15 cellular contexts compared by ENCODE assay signal in the genomic region with DNA sequence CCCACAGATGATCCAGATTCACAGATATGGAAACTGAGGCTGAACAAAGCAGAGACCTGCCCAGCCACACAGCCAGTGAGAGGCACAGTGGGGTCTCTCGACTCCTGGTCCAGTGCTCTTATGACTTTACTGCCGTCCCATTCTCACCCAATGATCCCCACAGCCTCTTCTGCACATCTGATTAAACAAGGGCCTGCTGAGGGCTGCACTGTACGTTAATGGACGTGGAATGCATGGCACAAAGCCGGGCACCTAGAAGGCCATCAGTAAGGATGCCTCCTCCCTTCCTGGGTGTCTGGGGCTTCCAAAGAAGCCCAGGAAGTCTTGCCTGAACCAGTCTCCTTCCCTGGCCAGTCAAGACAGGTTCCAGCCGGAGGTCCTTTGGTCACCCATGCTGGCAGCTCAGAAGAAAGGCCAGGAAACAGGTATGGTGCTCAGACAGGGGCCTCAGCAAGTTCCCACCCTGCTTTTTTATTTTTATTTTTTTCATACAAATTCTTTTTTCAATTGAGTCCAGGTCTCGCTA. TPM values are rescaled to one million over a fixed set of nuclear protein-coding genes. Genes with fewer than 3 reads are reported as not detected.
DNase-seq lines count a peak whose midpoint lies in the region; ATAC-seq, FAIRE-seq and TF ChIP-seq lines count a peak whose summit lies in the region.
"Had no signal": no experiment of that assay in that cellular context is flagged by ENCODE, and none has a peak within 500 bp of the region (broad histone marks: within the 10 kb centered on the region; RNA-seq: fewer than 3 reads in every experiment).

No MANE protein-coding gene starts in this region.

- peak overlapping the region; percentile 29 for H3K27ac ChIP-seq in neutrophil

- DNase-seq in GM12864 (ENCODE audit: low read depth) = no peak
- DNase-seq in activated B cell treated with CpG ODN at 0.5 μM for 24 hours = no peak
- no peak for DNase-seq in activated naive CD4-positive, alpha-beta T cell (lab: John Stamatoyannopoulos, UW)
- no peak for DNase-seq in SKM-1 (lab: John Stamatoyannopoulos, UW; ENCODE audit: unreplicated experiment)
- DNase-seq in GM12891 (ENCODE audit: insufficient read length, low spot score) = no peak
- DNase-seq: activated CD4-positive, alpha-beta memory T cell treated with anti-CD3 and anti-CD28 coated beads, Interleukin-2, amount 10 ng/mL, durations not matched to agents 7 days and 5 days; activated naive CD4-positive, alpha-beta T cell treated with anti-CD3 and anti-CD28 coated beads, Interleukin-2, amount 10 ng/mL, durations not matched to agents 7 days and 5 days; dermis blood vessel endothelial cell; H7; NCI-H1930; upper lobe of left lung had no signal

- intact Hi-C loops in activated B cell treated with CpG ODN at 0.5 μM for 24 hours (cut with micrococcal nuclease) = loop anchor here (2.0 to 5.0 kb wide), 4 partner anchors 15 to 831 kb away; a partner anchor contains a TSS

- CTCF ChIA-PET in activated B cell treated with CpG ODN at 0.5 μM for 24 hours (lab: Charles Lee) = interaction anchor here (1.6 to 4.7 kb wide), 3 partner anchors 8 to 26 kb away, joined by 10 to 196 read pairs (median 29); no protein-coding TSS in a partner anchor

- TF ChIP-seq POLR2A in GM12891 (IDR thresholded peaks at IDR 0.05; ENCODE audit: low read depth, low read length) = no peak

- H3K4me1 ChIP-seq in neutrophil (ENCODE audit: control insufficient read depth in 1 of 2, insufficient read depth in 1 of 2, low read depth in 1 of 2, low read length in 1 of 2) = peaks cover 57 to 66% of the 10 kb centered on the region in 2 experiments

- no peaks in the 10 kb centered on the region for H3K9me3 Mint-ChIP-seq in activated B cell treated with CpG ODN at 0.5 μM for 24 hours
- H3K9me3 Mint-ChIP-seq: activated CD4-positive, alpha-beta memory T cell treated with anti-CD3 and anti-CD28 coated beads, Interleukin-2, amount 10 ng/mL, durations not matched to agents 7 days and 5 days; activated naive CD4-positive, alpha-beta T cell treated with anti-CD3 and anti-CD28 coated beads, Interleukin-2, amount 10 ng/mL, durations not matched to agents 7 days and 5 days had no signal

- H3K9me3 ChIP-seq in neutrophil = no peaks in the 10 kb centered on the region
- H3K9me3 ChIP-seq: upper lobe of left lung had no signal

- H3K4me3 Mint-ChIP-seq in activated B cell treated with CpG ODN at 0.5 μM for 24 hours = peak overlapping the region; percentile 88
- H3K4me3 Mint-ChIP-seq: activated naive CD4-positive, alpha-beta T cell treated with anti-CD3 and anti-CD28 coated beads, Interleukin-2, amount 10 ng/mL, durations not matched to agents 7 days and 5 days had no signal

- H3K36me3 ChIP-seq in neutrophil = peaks cover 19% of the 10 kb centered on the region

- TF ChIP-seq CTCF in GM12864 (IDR thresholded peaks at IDR 0.05; ENCODE audit: low read depth, low read length, missing control alignments) (no peak), activated B cell treated with CpG ODN at 0.5 μM for 24 hours (IDR thresholded peaks at IDR 0.05) (no peak), neutrophil (IDR thresholded peaks at IDR 0.05) (no peak)

- peaks cover 35% of the 10 kb centered on the region for H3K36me3 Mint-ChIP-seq in activated B cell treated with CpG ODN at 0.5 μM for 24 hours (ENCODE audit: low read depth)

- POLR2A ChIA-PET in activated B cell treated with CpG ODN at 0.5 μM for 24 hours (lab: Charles Lee) = interaction anchor here (1.1 to 11.9 kb wide), 2 partner anchors 19 to 48 kb away, joined by 3 to 1669 read pairs; no protein-coding TSS in a partner anchor

- H3K4me3 ChIP-seq in GM12864 (ENCODE audit: low read depth, low read length) = peak overlapping the region; percentile 79
- no peak overlapping the region for H3K4me3 ChIP-seq in neutrophil (ENCODE audit: low read depth in 1 of 2, low read length in 1 of 2)
- H3K4me3 ChIP-seq: upper lobe of left lung had no signal

- no peak for FAIRE-seq in GM12891 (lab: Jason Lieb, UNC)

- peak overlapping the region; percentile 89 for H3K27ac Mint-ChIP-seq in activated B cell treated with CpG ODN at 0.5 μM for 24 hours
- H3K27ac Mint-ChIP-seq: activated naive CD4-positive, alpha-beta T cell treated with anti-CD3 and anti-CD28 coated beads, Interleukin-2, amount 10 ng/mL, durations not matched to agents 7 days and 5 days; progenitor cell of endocrine pancreas had no signal

- H3K4me1 Mint-ChIP-seq in activated B cell treated with CpG ODN at 0.5 μM for 24 hours = peaks cover 69% of the 10 kb centered on the region

- no peaks in the 10 kb centered on the region for H3K27me3 ChIP-seq in neutrophil
- H3K27me3 ChIP-seq: upper lobe of left lung had no signal

- no peaks in the 10 kb centered on the region for H3K27me3 Mint-ChIP-seq in activated B cell treated with CpG ODN at 0.5 μM for 24 hours
- H3K27me3 Mint-ChIP-seq: activated CD4-positive, alpha-beta memory T cell treated with anti-CD3 and anti-CD28 coated beads, Interleukin-2, amount 10 ng/mL, durations not matched to agents 7 days and 5 days had no signal

- no peak for ATAC-seq in activated B cell treated with CpG ODN at 0.5 μM for 24 hours (ENCODE audit: low read depth)

TF ChIP-seq in GM12891, 5 proteins besides CTCF, POLR2A, EP300 and RAD21:
- no peak for TF ChIP-seq TAF1 (IDR thresholded peaks at IDR 0.05; ENCODE audit: low read depth, low read length)

RNA-seq across cellular contexts. Expression of a gene that starts 3.8 kb away (rescaled TPM):
- total RNA-seq in activated B cell treated with CpG ODN at 0.5 μM for 24 hours = 203 and 205 TPM in 2 replicates
- 54.8 TPM for polyA plus RNA-seq in GM12891 (2012; ENCODE audit: low read depth, missing spikeins)

RNA-seq across cellular contexts. Expression of a gene that starts 15.6 kb away (rescaled TPM):
- total RNA-seq in activated B cell treated with CpG ODN at 0.5 μM for 24 hours = not detected in 2 replicates
- not detected for polyA plus RNA-seq in GM12891 (2012; ENCODE audit: low read depth, missing spikeins)
- total RNA-seq: activated CD4-positive, alpha-beta memory T cell treated with anti-CD3 and anti-CD28 coated beads, Interleukin-2, amount 10 ng/mL, durations not matched to agents 7 days and 5 days; dermis blood vessel endothelial cell; H7; lung microvascular endothelial cell; progenitor cell of endocrine pancreas; T-helper 1 cell treated with Interleukin-12 subunit alpha and Interleukin-12 subunit beta and Interleukin-4 antibody, amounts not matched to agents 30 ng/mL and 1 ng/mL, for 36 hours had no signal

RNA-seq across cellular contexts. Expression of a gene that starts 48.1 kb away (rescaled TPM):
- 6.5 and 6.7 TPM in 2 replicates for total RNA-seq in activated B cell treated with CpG ODN at 0.5 μM for 24 hours
- polyA plus RNA-seq in GM12891 (2012; ENCODE audit: low read depth, missing spikeins) = 0.74 TPM

RNA-seq across cellular contexts. Expression of a gene that starts 49.0 kb away (rescaled TPM):
- total RNA-seq in activated B cell treated with CpG ODN at 0.5 μM for 24 hours = 0.75 TPM in 1 of 2 replicates, not detected in the other
- not detected for polyA plus RNA-seq in GM12891 (2012; ENCODE audit: low read depth, missing spikeins)
- total RNA-seq: activated CD4-positive, alpha-beta memory T cell treated with anti-CD3 and anti-CD28 coated beads, Interleukin-2, amount 10 ng/mL, durations not matched to agents 7 days and 5 days; H7 had no signal

RNA-seq across cellular contexts. Expression of a gene that starts 55.9 kb away (rescaled TPM):
- 219 and 252 TPM in 2 replicates for total RNA-seq in activated B cell treated with CpG ODN at 0.5 μM for 24 hours
- polyA plus RNA-seq in GM12891 (2012; ENCODE audit: low read depth, missing spikeins) = 436 TPM
